ENCODE assay signal across 9 cellular contexts in the genomic region with DNA sequence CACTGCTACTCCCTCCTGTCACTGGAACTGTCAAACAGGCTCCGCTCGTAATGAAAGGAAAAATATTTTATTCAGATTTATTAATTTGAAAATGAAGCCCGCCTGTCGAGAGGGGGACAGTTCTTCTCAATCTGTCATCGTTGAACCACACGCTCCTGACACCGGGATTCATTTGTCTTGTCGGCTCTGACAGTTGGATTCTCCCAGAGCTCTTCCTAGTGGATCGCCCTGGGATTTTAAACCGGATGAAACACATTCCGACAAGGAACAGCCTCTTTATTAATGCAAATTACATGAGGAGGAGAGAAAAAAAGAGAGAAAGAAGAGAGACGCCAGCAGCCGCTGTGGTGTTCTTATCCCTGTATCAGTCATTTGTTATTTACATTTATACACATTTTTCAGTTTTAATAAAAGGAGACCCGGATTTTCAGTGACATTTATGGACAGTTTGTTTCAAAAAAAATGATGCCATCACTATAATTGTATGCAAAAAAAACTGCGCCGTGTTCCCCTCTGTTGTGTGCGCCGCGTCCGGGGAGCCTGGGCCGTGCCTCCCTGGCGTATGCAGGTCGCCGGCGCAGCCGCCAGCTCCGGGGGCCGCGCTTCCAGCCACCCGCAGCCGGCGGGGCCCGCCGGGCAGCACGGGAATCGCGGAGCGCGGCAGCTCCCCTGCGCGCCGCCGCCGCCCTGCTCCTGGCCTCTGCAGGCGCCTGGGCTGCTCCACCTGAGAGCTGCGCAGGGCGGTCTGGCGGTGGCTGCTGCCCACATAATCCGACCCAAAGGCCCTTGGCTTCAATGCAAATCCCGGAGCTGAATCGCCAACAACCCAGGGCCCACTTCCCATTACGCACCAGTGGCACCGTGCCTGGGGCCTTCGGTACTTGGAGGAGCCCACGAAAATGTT.
A peak's percentile ranks its signal among the peaks of the same experiment; 100 is the strongest.
DNase-seq lines count a peak whose midpoint lies in the region; ATAC-seq and TF ChIP-seq lines count a peak whose summit lies in the region.
"Had no signal": no experiment of that assay in that cellular context is flagged by ENCODE, and none has a peak within 500 bp of the region (broad histone marks: within the 10 kb centered on the region; RNA-seq: fewer than 3 reads in every experiment).

No MANE protein-coding gene starts in this region.

- ATAC-seq in left cardiac atrium (peak; percentile 90 to 95), GM21529 (IDR thresholded peaks at IDR 0.05; ENCODE audit: unreplicated experiment) (no peak), HG02973 (IDR thresholded peaks at IDR 0.05; ENCODE audit: unreplicated experiment) (no peak), HG02763 (IDR thresholded peaks at IDR 0.05; ENCODE audit: unreplicated experiment) (no peak)
- ATAC-seq in natural killer cell treated with Interleukin-12 subunit alpha and Interleukin-12 subunit beta and Interleukin-15 and Interleukin-18, amount 100 ng/mL, for 72 hours, result no peak

- H3K4me3 Mint-ChIP-seq in progenitor cell of endocrine pancreas (ENCODE audit: low read depth), result peak overlapping the region; percentile 58
- H3K4me3 Mint-ChIP-seq in natural killer cell treated with Interleukin-12 subunit alpha and Interleukin-12 subunit beta and Interleukin-15 and Interleukin-18, amount 100 ng/mL, for 72 hours, result no peak overlapping the region

- DNase-seq in left cardiac atrium (peak; percentile 41), progenitor cell of endocrine pancreas (ENCODE audit: low spot score, unreplicated experiment) (peak; percentile 18)
- no peak for DNase-seq in natural killer cell treated with Interleukin-12 subunit alpha and Interleukin-12 subunit beta and Interleukin-15 and Interleukin-18, amount 100 ng/mL, for 72 hours (ENCODE audit: low spot score)
- DNase-seq: cerebellar nuclear complex had no signal

- no peaks in the 10 kb centered on the region for H3K36me3 Mint-ChIP-seq in progenitor cell of endocrine pancreas (ENCODE audit: insufficient read depth)
- no peaks in the 10 kb centered on the region for H3K36me3 Mint-ChIP-seq in natural killer cell treated with Interleukin-12 subunit alpha and Interleukin-12 subunit beta and Interleukin-15 and Interleukin-18, amount 100 ng/mL, for 72 hours

- H3K4me1 ChIP-seq in ES-I3 (ENCODE audit: insufficient read depth, low read length), result peaks cover 5% of the 10 kb centered on the region; the same call in 1 of the 2 replicates

- no peak for TF ChIP-seq CTCF in VCaP (conservative IDR thresholded peaks at IDR 0.05)
- TF ChIP-seq CTCF in progenitor cell of endocrine pancreas (IDR thresholded peaks at IDR 0.05; ENCODE audit: unreplicated experiment), result no peak

- H3K9me3 ChIP-seq in ES-I3 (ENCODE audit: control insufficient read depth, insufficient read depth, low read length), result no peaks in the 10 kb centered on the region

- peak overlapping the region; percentile 63 for H3K27ac ChIP-seq in VCaP

- intact Hi-C loops in left cardiac atrium (cut with DNase I), result no loop called here

- H3K27me3 Mint-ChIP-seq in progenitor cell of endocrine pancreas, result peaks cover 38% of the 10 kb centered on the region
- H3K27me3 Mint-ChIP-seq in natural killer cell treated with Interleukin-12 subunit alpha and Interleukin-12 subunit beta and Interleukin-15 and Interleukin-18, amount 100 ng/mL, for 72 hours, result peaks cover 9 to 24% of the 10 kb centered on the region in 2 donors

- no peaks in the 10 kb centered on the region for H3K36me3 ChIP-seq in ES-I3 (ENCODE audit: insufficient read depth, low read length)

- H3K27ac Mint-ChIP-seq in progenitor cell of endocrine pancreas, result no peak overlapping the region
- H3K27ac Mint-ChIP-seq in natural killer cell treated with Interleukin-12 subunit alpha and Interleukin-12 subunit beta and Interleukin-15 and Interleukin-18, amount 100 ng/mL, for 72 hours, result no peak overlapping the region

- H3K9me3 Mint-ChIP-seq in progenitor cell of endocrine pancreas (ENCODE audit: low read depth), result no peaks in the 10 kb centered on the region
- no peaks in the 10 kb centered on the region for H3K9me3 Mint-ChIP-seq in natural killer cell treated with Interleukin-12 subunit alpha and Interleukin-12 subunit beta and Interleukin-15 and Interleukin-18, amount 100 ng/mL, for 72 hours

- H3K9ac ChIP-seq in ES-I3 (ENCODE audit: low read depth, low read length), result peak overlapping the region; percentile 66

- peaks cover 7% of the 10 kb centered on the region for H3K4me1 Mint-ChIP-seq in progenitor cell of endocrine pancreas (ENCODE audit: low read depth)
- no peaks in the 10 kb centered on the region for H3K4me1 Mint-ChIP-seq in natural killer cell treated with Interleukin-12 subunit alpha and Interleukin-12 subunit beta and Interleukin-15 and Interleukin-18, amount 100 ng/mL, for 72 hours (ENCODE audit: low read depth in 2 of 2)

Comparison
In these comparisons a context has a peak if more than half of its experiments do, and no peak if none do; other contexts are left out.
1. ATAC-seq: peak in left cardiac atrium (2 of 2); none in natural killer cell treated with Interleukin-12 subunit alpha and Interleukin-12 subunit beta and Interleukin-15 and Interleukin-18, amount 100 ng/mL, for 72 hours (0 of 2), GM21529 (single experiment), HG02973 (single experiment) and HG02763 (single experiment).